1 cellular context compared by ENCODE assay signal in the genomic region with DNA sequence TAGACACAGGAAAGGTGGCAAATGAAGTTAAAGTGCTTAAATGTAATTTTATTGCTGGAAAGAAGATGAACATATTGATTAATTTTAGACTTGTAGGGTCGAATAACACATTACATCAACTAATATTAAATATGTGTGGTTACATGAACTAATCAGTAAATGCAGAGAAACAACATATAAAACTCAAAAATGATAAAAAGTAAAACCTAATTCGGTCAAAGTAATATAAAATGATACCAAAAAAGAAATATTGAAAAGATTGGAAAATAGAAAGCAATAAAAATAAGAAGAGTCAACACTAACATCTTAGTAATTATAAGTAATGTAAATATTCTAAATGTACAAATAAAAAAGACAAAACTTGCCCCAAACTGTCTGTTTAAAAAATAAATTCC.
TF ChIP-seq lines count a peak whose summit lies in the region.

No MANE protein-coding gene starts in this region.

TF ChIP-seq in GM23338, 12 proteins besides CTCF, POLR2A, EP300 and RAD21 (continued from another document):
- TF ChIP-seq, protein P1, sequence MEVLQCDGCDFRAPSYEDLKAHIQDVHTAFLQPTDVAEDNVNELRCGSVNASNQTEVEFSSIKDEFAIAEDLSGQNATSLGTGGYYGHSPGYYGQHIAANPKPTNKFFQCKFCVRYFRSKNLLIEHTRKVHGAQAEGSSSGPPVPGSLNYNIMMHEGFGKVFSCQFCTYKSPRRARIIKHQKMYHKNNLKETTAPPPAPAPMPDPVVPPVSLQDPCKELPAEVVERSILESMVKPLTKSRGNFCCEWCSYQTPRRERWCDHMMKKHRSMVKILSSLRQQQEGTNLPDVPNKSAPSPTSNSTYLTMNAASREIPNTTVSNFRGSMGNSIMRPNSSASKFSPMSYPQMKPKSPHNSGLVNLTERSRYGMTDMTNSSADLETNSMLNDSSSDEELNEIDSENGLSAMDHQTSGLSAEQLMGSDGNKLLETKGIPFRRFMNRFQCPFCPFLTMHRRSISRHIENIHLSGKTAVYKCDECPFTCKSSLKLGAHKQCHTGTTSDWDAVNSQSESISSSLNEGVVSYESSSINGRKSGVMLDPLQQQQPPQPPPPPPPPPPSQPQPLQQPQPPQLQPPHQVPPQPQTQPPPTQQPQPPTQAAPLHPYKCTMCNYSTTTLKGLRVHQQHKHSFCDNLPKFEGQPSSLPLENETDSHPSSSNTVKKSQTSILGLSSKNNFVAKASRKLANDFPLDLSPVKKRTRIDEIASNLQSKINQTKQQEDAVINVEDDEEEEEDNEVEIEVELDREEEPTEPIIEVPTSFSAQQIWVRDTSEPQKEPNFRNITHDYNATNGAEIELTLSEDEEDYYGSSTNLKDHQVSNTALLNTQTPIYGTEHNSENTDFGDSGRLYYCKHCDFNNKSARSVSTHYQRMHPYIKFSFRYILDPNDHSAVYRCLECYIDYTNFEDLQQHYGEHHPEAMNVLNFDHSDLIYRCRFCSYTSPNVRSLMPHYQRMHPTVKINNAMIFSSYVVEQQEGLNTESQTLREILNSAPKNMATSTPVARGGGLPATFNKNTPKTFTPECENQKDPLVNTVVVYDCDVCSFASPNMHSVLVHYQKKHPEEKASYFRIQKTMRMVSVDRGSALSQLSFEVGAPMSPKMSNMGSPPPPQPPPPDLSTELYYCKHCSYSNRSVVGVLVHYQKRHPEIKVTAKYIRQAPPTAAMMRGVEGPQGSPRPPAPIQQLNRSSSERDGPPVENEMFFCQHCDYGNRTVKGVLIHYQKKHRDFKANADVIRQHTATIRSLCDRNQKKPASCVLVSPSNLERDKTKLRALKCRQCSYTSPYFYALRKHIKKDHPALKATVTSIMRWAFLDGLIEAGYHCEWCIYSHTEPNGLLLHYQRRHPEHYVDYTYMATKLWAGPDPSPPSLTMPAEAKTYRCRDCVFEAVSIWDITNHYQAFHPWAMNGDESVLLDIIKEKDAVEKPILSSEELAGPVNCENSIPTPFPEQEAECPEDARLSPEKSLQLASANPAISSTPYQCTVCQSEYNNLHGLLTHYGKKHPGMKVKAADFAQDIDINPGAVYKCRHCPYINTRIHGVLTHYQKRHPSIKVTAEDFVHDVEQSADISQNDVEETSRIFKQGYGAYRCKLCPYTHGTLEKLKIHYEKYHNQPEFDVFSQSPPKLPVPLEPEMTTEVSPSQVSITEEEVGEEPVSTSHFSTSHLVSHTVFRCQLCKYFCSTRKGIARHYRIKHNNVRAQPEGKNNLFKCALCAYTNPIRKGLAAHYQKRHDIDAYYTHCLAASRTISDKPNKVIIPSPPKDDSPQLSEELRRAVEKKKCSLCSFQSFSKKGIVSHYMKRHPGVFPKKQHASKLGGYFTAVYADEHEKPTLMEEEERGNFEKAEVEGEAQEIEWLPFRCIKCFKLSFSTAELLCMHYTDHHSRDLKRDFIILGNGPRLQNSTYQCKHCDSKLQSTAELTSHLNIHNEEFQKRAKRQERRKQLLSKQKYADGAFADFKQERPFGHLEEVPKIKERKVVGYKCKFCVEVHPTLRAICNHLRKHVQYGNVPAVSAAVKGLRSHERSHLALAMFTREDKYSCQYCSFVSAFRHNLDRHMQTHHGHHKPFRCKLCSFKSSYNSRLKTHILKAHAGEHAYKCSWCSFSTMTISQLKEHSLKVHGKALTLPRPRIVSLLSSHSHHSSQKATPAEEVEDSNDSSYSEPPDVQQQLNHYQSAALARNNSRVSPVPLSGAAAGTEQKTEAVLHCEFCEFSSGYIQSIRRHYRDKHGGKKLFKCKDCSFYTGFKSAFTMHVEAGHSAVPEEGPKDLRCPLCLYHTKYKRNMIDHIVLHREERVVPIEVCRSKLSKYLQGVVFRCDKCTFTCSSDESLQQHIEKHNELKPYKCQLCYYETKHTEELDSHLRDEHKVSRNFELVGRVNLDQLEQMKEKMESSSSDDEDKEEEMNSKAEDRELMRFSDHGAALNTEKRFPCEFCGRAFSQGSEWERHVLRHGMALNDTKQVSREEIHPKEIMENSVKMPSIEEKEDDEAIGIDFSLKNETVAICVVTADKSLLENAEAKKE (CRISPR knock-in tag; IDR thresholded peaks at IDR 0.05) = no peak
- TF ChIP-seq, protein P2, sequence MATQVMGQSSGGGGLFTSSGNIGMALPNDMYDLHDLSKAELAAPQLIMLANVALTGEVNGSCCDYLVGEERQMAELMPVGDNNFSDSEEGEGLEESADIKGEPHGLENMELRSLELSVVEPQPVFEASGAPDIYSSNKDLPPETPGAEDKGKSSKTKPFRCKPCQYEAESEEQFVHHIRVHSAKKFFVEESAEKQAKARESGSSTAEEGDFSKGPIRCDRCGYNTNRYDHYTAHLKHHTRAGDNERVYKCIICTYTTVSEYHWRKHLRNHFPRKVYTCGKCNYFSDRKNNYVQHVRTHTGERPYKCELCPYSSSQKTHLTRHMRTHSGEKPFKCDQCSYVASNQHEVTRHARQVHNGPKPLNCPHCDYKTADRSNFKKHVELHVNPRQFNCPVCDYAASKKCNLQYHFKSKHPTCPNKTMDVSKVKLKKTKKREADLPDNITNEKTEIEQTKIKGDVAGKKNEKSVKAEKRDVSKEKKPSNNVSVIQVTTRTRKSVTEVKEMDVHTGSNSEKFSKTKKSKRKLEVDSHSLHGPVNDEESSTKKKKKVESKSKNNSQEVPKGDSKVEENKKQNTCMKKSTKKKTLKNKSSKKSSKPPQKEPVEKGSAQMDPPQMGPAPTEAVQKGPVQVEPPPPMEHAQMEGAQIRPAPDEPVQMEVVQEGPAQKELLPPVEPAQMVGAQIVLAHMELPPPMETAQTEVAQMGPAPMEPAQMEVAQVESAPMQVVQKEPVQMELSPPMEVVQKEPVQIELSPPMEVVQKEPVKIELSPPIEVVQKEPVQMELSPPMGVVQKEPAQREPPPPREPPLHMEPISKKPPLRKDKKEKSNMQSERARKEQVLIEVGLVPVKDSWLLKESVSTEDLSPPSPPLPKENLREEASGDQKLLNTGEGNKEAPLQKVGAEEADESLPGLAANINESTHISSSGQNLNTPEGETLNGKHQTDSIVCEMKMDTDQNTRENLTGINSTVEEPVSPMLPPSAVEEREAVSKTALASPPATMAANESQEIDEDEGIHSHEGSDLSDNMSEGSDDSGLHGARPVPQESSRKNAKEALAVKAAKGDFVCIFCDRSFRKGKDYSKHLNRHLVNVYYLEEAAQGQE (IDR thresholded peaks at IDR 0.05; ENCODE audit: unreplicated experiment) = no peak
- no peak for TF ChIP-seq ZNF331 (CRISPR knock-in tag; IDR thresholded peaks at IDR 0.05; ENCODE audit: low read depth)
- no peak for TF ChIP-seq POLR2AphosphoS5 (IDR thresholded peaks at IDR 0.05; ENCODE audit: low read depth)
- TF ChIP-seq, protein P3, sequence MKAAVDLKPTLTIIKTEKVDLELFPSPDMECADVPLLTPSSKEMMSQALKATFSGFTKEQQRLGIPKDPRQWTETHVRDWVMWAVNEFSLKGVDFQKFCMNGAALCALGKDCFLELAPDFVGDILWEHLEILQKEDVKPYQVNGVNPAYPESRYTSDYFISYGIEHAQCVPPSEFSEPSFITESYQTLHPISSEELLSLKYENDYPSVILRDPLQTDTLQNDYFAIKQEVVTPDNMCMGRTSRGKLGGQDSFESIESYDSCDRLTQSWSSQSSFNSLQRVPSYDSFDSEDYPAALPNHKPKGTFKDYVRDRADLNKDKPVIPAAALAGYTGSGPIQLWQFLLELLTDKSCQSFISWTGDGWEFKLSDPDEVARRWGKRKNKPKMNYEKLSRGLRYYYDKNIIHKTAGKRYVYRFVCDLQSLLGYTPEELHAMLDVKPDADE (IDR thresholded peaks at IDR 0.05) = no peak
